1 cellular context compared by ENCODE assay signal in genomic region chr6:33454009-33454946, GRCh38.
A peak's percentile ranks its signal among the peaks of the same experiment; 100 is the strongest.
TF ChIP-seq lines count a peak whose summit lies in the region.

A gene with protein sequence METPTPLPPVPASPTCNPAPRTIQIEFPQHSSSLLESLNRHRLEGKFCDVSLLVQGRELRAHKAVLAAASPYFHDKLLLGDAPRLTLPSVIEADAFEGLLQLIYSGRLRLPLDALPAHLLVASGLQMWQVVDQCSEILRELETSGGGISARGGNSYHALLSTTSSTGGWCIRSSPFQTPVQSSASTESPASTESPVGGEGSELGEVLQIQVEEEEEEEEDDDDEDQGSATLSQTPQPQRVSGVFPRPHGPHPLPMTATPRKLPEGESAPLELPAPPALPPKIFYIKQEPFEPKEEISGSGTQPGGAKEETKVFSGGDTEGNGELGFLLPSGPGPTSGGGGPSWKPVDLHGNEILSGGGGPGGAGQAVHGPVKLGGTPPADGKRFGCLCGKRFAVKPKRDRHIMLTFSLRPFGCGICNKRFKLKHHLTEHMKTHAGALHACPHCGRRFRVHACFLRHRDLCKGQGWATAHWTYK (plus strand): TSS chr6:33454576. CDS start chr6:33455101, 525 bp downstream.

TF ChIP-seq in WTC11, 78 proteins besides CTCF, POLR2A, EP300 and RAD21 (continued from another document and continues in another):
- no peak for TF ChIP-seq ATF6 (CRISPR knock-in tag; IDR thresholded peaks at IDR 0.05)
- TF ChIP-seq SMAD3 (CRISPR knock-in tag; IDR thresholded peaks at IDR 0.05; ENCODE audit: borderline replicate concordance) = peak; percentile 38; the same call in 1 of the 2 replicates
- peak; percentile 87 for TF ChIP-seq GABPB1 (CRISPR knock-in tag; IDR thresholded peaks at IDR 0.05)
- no peak for TF ChIP-seq JAZF1 (CRISPR knock-in tag; IDR thresholded peaks at IDR 0.05)
- peak; percentile 44; the same call in 1 of the 2 replicates for TF ChIP-seq ZNF281 (CRISPR knock-in tag; IDR thresholded peaks at IDR 0.05)
- no peak for TF ChIP-seq ATF3 (CRISPR knock-in tag; conservative IDR thresholded peaks at IDR 0.05)
- TF ChIP-seq TCF7 (CRISPR knock-in tag; IDR thresholded peaks at IDR 0.05; ENCODE audit: low read depth) = no peak
- no peak for TF ChIP-seq ZNF219 (CRISPR knock-in tag; IDR thresholded peaks at IDR 0.05; ENCODE audit: borderline replicate concordance)
- TF ChIP-seq ZSCAN18 (CRISPR knock-in tag; IDR thresholded peaks at IDR 0.05) = no peak
- TF ChIP-seq, protein P1, sequence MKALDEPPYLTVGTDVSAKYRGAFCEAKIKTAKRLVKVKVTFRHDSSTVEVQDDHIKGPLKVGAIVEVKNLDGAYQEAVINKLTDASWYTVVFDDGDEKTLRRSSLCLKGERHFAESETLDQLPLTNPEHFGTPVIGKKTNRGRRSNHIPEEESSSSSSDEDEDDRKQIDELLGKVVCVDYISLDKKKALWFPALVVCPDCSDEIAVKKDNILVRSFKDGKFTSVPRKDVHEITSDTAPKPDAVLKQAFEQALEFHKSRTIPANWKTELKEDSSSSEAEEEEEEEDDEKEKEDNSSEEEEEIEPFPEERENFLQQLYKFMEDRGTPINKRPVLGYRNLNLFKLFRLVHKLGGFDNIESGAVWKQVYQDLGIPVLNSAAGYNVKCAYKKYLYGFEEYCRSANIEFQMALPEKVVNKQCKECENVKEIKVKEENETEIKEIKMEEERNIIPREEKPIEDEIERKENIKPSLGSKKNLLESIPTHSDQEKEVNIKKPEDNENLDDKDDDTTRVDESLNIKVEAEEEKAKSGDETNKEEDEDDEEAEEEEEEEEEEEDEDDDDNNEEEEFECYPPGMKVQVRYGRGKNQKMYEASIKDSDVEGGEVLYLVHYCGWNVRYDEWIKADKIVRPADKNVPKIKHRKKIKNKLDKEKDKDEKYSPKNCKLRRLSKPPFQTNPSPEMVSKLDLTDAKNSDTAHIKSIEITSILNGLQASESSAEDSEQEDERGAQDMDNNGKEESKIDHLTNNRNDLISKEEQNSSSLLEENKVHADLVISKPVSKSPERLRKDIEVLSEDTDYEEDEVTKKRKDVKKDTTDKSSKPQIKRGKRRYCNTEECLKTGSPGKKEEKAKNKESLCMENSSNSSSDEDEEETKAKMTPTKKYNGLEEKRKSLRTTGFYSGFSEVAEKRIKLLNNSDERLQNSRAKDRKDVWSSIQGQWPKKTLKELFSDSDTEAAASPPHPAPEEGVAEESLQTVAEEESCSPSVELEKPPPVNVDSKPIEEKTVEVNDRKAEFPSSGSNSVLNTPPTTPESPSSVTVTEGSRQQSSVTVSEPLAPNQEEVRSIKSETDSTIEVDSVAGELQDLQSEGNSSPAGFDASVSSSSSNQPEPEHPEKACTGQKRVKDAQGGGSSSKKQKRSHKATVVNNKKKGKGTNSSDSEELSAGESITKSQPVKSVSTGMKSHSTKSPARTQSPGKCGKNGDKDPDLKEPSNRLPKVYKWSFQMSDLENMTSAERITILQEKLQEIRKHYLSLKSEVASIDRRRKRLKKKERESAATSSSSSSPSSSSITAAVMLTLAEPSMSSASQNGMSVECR (CRISPR knock-in tag; IDR thresholded peaks at IDR 0.05; ENCODE audit: borderline replicate concordance) = peak; percentile 81; the same call in 1 of the 2 replicates
- TF ChIP-seq, protein P2, sequence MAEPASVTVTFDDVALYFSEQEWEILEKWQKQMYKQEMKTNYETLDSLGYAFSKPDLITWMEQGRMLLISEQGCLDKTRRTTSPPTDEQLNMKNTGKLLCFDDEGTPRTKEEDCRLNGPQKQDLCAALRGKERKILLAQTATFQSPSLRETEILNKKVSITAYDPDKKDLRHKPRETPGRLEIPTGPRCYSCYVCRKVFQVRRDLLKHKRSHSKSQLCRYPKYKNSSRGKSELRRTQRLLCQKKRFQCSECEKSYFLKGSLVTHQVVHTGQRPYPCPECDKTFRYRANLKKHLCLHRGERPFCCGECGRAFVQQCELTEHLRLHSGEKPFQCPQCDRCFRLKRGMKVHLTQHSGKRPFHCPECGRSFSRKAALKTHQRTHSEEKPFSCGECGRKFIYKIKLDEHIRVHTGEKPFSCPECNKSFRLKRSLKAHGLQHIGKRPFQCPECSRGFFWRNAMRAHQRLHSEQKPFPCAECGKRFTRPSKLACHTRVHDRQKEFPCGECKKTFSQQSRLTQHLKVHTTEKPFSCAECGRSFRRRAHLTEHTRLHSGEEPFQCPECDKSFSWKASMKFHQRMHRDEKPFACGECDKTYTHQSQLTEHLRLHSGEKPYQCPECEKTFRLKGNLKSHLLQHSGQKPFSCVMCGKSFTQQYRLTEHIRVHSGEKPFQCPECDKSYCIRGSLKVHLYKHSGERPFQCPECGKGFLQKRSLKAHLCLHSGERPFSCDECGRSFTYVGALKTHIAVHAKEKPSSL (CRISPR knock-in tag; conservative IDR thresholded peaks at IDR 0.05) = peak; percentile 79; the same call in 1 of the 2 replicates
- TF ChIP-seq GTF2I (CRISPR knock-in tag; conservative IDR thresholded peaks at IDR 0.05) = no peak
- TF ChIP-seq, protein P3, sequence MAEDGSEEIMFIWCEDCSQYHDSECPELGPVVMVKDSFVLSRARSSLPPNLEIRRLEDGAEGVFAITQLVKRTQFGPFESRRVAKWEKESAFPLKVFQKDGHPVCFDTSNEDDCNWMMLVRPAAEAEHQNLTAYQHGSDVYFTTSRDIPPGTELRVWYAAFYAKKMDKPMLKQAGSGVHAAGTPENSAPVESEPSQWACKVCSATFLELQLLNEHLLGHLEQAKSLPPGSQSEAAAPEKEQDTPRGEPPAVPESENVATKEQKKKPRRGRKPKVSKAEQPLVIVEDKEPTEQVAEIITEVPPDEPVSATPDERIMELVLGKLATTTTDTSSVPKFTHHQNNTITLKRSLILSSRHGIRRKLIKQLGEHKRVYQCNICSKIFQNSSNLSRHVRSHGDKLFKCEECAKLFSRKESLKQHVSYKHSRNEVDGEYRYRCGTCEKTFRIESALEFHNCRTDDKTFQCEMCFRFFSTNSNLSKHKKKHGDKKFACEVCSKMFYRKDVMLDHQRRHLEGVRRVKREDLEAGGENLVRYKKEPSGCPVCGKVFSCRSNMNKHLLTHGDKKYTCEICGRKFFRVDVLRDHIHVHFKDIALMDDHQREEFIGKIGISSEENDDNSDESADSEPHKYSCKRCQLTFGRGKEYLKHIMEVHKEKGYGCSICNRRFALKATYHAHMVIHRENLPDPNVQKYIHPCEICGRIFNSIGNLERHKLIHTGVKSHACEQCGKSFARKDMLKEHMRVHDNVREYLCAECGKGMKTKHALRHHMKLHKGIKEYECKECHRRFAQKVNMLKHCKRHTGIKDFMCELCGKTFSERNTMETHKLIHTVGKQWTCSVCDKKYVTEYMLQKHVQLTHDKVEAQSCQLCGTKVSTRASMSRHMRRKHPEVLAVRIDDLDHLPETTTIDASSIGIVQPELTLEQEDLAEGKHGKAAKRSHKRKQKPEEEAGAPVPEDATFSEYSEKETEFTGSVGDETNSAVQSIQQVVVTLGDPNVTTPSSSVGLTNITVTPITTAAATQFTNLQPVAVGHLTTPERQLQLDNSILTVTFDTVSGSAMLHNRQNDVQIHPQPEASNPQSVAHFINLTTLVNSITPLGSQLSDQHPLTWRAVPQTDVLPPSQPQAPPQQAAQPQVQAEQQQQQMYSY (CRISPR knock-in tag; IDR thresholded peaks at IDR 0.05) = no peak
- TF ChIP-seq, protein P4, sequence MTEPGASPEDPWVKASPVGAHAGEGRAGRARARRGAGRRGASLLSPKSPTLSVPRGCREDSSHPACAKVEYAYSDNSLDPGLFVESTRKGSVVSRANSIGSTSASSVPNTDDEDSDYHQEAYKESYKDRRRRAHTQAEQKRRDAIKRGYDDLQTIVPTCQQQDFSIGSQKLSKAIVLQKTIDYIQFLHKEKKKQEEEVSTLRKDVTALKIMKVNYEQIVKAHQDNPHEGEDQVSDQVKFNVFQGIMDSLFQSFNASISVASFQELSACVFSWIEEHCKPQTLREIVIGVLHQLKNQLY (CRISPR knock-in tag; IDR thresholded peaks at IDR 0.05) = 0 out of 2 replicates have a peak, but pooled peaks have one; percentile 24
- TF ChIP-seq ZNF416 (CRISPR knock-in tag; IDR thresholded peaks at IDR 0.05) = peak; percentile 91
- no peak for TF ChIP-seq MXD4 (CRISPR knock-in tag; IDR thresholded peaks at IDR 0.05; ENCODE audit: borderline replicate concordance)
- peak; percentile 93 for TF ChIP-seq NFATC4 (CRISPR knock-in tag; IDR thresholded peaks at IDR 0.05)
- 0 out of 2 replicates have a peak, but pooled peaks have one; percentile 16 for TF ChIP-seq ZMAT4 (CRISPR knock-in tag; IDR thresholded peaks at IDR 0.05)
- TF ChIP-seq, protein P5, sequence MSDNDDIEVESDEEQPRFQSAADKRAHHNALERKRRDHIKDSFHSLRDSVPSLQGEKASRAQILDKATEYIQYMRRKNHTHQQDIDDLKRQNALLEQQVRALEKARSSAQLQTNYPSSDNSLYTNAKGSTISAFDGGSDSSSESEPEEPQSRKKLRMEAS (CRISPR knock-in tag; IDR thresholded peaks at IDR 0.05) = peak; percentile 87
- TF ChIP-seq TP53 (CRISPR knock-in tag; IDR thresholded peaks at IDR 0.05) = peak; percentile 79; the same call in 1 of the 2 replicates
- TF ChIP-seq E2F1 (CRISPR knock-in tag; IDR thresholded peaks at IDR 0.05) = 0 out of 2 replicates have a peak, but pooled peaks have one; percentile 51
- TF ChIP-seq USF1 (CRISPR knock-in tag; IDR thresholded peaks at IDR 0.05) = no peak; the same call in 1 of the 2 replicates
- TF ChIP-seq ZBTB21 (CRISPR knock-in tag; IDR thresholded peaks at IDR 0.05; ENCODE audit: borderline replicate concordance) = no peak
- peak; percentile 80 for TF ChIP-seq EMX1 (CRISPR knock-in tag; IDR thresholded peaks at IDR 0.05)
- no peak for TF ChIP-seq RORB (CRISPR knock-in tag; IDR thresholded peaks at IDR 0.05)
- peak; percentile 95 for TF ChIP-seq FOXP1 (CRISPR knock-in tag; IDR thresholded peaks at IDR 0.05; ENCODE audit: borderline replicate concordance)
- peak; percentile 64; the same call in 1 of the 2 replicates for TF ChIP-seq ETV6 (CRISPR knock-in tag; IDR thresholded peaks at IDR 0.05)
- 0 out of 2 replicates have a peak, but pooled peaks have one; percentile 43 for TF ChIP-seq ELF4 (CRISPR knock-in tag; IDR thresholded peaks at IDR 0.05; ENCODE audit: low read depth)
- 0 out of 2 replicates have a peak, but pooled peaks have one; percentile 21 for TF ChIP-seq RELA (CRISPR knock-in tag; IDR thresholded peaks at IDR 0.05; ENCODE audit: borderline replicate concordance)
- no peak for TF ChIP-seq ATF1 (CRISPR knock-in tag; IDR thresholded peaks at IDR 0.05)
